In genomic region chr20:58069207-58069606, GRCh38 we compare ENCODE assay signal across 27 cellular contexts.
"Had no signal": no experiment of that assay in that cellular context is flagged by ENCODE, and none has a peak within 500 bp of the region (broad histone marks: within the 10 kb centered on the region; RNA-seq: fewer than 3 reads in every experiment).

No MANE protein-coding gene starts in this region.

- H3K27ac ChIP-seq: Peyer's patch, VCaP had no signal

- H3K36me3 ChIP-seq: Peyer's patch had no signal

- H3K4me3 Mint-ChIP-seq: activated CD4-positive, alpha-beta memory T cell treated with anti-CD3 and anti-CD28 coated beads for 36 hours; activated CD4-positive, alpha-beta T cell treated with anti-CD3 and anti-CD28 coated beads, Interleukin-2, amount 10 ng/mL, durations not matched to agents 7 days and 5 days; activated naive CD4-positive, alpha-beta T cell treated with anti-CD3 and anti-CD28 coated beads for 36 hours; activated naive CD8-positive, alpha-beta T cell; activated T-cell treated with anti-CD3 and anti-CD28 coated beads, Interleukin-2, amount 50 U/mL, for 24 hours; activated T-helper 1 cell treated with anti-CD3 and anti-CD28 coated beads, Interleukin-12 subunit alpha, Interleukin-12 subunit beta, Interleukin-2, Interleukin-4 antibody, amounts not matched to agents 30 ng/mL and 10 ng/mL and 1 ng/mL, durations not matched to agents 14 hours and 24 hours and 36 hours; brain; central memory CD8-positive, alpha-beta T cell; T-helper 17 cell had no signal

- H3K9me3 Mint-ChIP-seq: activated CD4-positive, alpha-beta memory T cell treated with anti-CD3 and anti-CD28 coated beads for 36 hours; activated CD4-positive, alpha-beta T cell treated with anti-CD3 and anti-CD28 coated beads, Interleukin-2, amount 10 ng/mL, durations not matched to agents 7 days and 5 days; activated naive CD4-positive, alpha-beta T cell treated with anti-CD3 and anti-CD28 coated beads for 36 hours; activated T-cell treated with anti-CD3 and anti-CD28 coated beads, Interleukin-2, amount 50 U/mL, for 24 hours; activated T-helper 1 cell treated with anti-CD3 and anti-CD28 coated beads, Interleukin-12 subunit alpha, Interleukin-12 subunit beta, Interleukin-2, Interleukin-4 antibody, amounts not matched to agents 30 ng/mL and 10 ng/mL and 1 ng/mL, durations not matched to agents 14 hours and 24 hours and 36 hours; central memory CD8-positive, alpha-beta T cell had no signal

- H3K36me3 Mint-ChIP-seq: activated CD4-positive, alpha-beta memory T cell treated with anti-CD3 and anti-CD28 coated beads for 36 hours; activated naive CD8-positive, alpha-beta T cell; brain had no signal

- H3K27me3 ChIP-seq: Peyer's patch had no signal

- DNase-seq: activated CD4-positive, alpha-beta memory T cell treated with anti-CD3 and anti-CD28 coated beads for 36 hours; activated CD4-positive, alpha-beta T cell treated with anti-CD3 and anti-CD28 coated beads, Interleukin-2, amount 10 ng/mL, durations not matched to agents 7 days and 5 days; activated CD4-positive, CD25-positive, alpha-beta regulatory T cell; activated effector memory CD4-positive, alpha-beta T cell treated with anti-CD3 and anti-CD28 coated beads, Interleukin-2, amount 50 U/mL, for 16 hours; activated naive CD4-positive, alpha-beta T cell treated with anti-CD3 and anti-CD28 coated beads for 36 hours; activated T-cell treated with anti-CD3 and anti-CD28 coated beads, Interleukin-2, amount 50 U/mL, for 24 hours; amygdala; Karpas-422; MM.1S; NCI-H1105; NCI-H1436; NCI-H1694 treated with DMSO at 0.1 percent for 48 hours; NCI-H2029 treated with DMSO at 0.1 percent for 48 hours; NCI-H345; NCI-H510A; NCI-H526 treated with DMSO at 0.1 percent for 48 hours; NK-92 treated with Interleukin-12 subunit alpha and Interleukin-12 subunit beta, amount 100 ng/mL, for 24 hours; SIG-M5; T-helper 17 cell; T-helper 9 cell had no signal

- H3K4me1 Mint-ChIP-seq: central memory CD8-positive, alpha-beta T cell; T-helper 17 cell had no signal

- H3K27ac Mint-ChIP-seq: activated CD4-positive, alpha-beta memory T cell treated with anti-CD3 and anti-CD28 coated beads for 36 hours; activated CD4-positive, alpha-beta T cell treated with anti-CD3 and anti-CD28 coated beads, Interleukin-2, amount 10 ng/mL, durations not matched to agents 7 days and 5 days; activated naive CD4-positive, alpha-beta T cell treated with anti-CD3 and anti-CD28 coated beads for 36 hours; activated naive CD8-positive, alpha-beta T cell; activated T-cell treated with anti-CD3 and anti-CD28 coated beads, Interleukin-2, amount 50 U/mL, for 24 hours; activated T-helper 1 cell treated with anti-CD3 and anti-CD28 coated beads, Interleukin-12 subunit alpha, Interleukin-12 subunit beta, Interleukin-2, Interleukin-4 antibody, amounts not matched to agents 30 ng/mL and 10 ng/mL and 1 ng/mL, durations not matched to agents 14 hours and 24 hours and 36 hours; T-helper 17 cell had no signal

- H3K9me3 ChIP-seq: Peyer's patch had no signal

- H3K4me1 ChIP-seq: Peyer's patch had no signal

- ATAC-seq: K562, T-helper 17 cell had no signal

- H3K4me3 ChIP-seq: K562, Peyer's patch had no signal
